Comparison of ENCODE assay signal across 8 cellular contexts in the genomic region with DNA sequence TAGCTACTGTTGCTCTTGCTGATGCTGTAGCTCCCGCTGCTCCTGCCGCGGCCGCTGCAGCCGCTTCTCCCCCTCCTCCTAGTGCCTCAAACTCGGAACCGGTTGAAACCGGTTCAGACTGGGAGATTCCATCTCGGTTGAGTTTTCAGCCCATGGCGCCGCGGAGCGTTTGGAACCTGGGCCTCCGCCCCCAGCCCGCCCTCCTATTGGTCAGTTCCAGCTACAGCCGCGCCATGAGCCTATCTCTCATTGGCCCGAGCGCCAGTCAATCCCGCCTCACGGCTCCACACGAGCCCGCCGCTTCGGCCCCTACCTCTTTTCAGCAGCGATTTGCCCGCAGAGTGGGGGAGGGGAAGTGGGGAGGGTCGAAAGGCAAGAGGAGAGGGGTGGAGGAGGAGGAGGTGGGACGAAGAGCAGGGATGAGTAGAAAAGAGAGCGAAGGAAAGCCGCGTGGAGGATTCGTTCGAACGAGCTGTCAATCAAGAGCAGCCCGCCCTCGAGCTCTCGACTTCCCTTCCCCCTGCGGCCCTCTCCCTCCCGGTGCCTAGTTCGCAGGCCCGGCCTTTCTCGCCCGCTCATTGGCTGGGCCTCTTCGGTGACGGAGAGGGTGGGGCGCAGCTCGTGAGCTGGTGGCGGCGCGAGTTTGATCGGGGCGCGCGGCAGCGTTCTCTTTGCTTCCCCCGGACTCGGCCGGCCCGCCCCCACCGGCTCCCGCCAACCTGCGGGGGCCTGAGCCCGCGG. TPM values are rescaled to one million over a fixed set of nuclear protein-coding genes. Genes with fewer than 3 reads are reported as not detected.
DNase-seq lines count a peak whose midpoint lies in the region; ATAC-seq, FAIRE-seq and TF ChIP-seq lines count a peak whose summit lies in the region.

A gene with protein sequence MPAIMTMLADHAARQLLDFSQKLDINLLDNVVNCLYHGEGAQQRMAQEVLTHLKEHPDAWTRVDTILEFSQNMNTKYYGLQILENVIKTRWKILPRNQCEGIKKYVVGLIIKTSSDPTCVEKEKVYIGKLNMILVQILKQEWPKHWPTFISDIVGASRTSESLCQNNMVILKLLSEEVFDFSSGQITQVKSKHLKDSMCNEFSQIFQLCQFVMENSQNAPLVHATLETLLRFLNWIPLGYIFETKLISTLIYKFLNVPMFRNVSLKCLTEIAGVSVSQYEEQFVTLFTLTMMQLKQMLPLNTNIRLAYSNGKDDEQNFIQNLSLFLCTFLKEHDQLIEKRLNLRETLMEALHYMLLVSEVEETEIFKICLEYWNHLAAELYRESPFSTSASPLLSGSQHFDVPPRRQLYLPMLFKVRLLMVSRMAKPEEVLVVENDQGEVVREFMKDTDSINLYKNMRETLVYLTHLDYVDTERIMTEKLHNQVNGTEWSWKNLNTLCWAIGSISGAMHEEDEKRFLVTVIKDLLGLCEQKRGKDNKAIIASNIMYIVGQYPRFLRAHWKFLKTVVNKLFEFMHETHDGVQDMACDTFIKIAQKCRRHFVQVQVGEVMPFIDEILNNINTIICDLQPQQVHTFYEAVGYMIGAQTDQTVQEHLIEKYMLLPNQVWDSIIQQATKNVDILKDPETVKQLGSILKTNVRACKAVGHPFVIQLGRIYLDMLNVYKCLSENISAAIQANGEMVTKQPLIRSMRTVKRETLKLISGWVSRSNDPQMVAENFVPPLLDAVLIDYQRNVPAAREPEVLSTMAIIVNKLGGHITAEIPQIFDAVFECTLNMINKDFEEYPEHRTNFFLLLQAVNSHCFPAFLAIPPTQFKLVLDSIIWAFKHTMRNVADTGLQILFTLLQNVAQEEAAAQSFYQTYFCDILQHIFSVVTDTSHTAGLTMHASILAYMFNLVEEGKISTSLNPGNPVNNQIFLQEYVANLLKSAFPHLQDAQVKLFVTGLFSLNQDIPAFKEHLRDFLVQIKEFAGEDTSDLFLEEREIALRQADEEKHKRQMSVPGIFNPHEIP (N-terminal part only) (minus strand): TSS at position 178 of the 741 bp plus-strand sequence. CDS start 4,459 bp downstream, outside the sequence.

- DNase-seq in GM12864 (ENCODE audit: low read depth) (peak; percentile 96), NCI-H1417 (lab: John Stamatoyannopoulos, UW) (peak; percentile 100), SW 1271 (lab: John Stamatoyannopoulos, UW) (peak; percentile 99 to 100), Right ventricle myocardium inferior (ENCODE audit: missing footprints) (peak; percentile 100), pancreas (peak; percentile 98 to 100 (median 99)), tibial artery (peak; percentile 99 to 100)
- DNase-seq in activated naive CD8-positive, alpha-beta T cell treated with anti-CD3 and anti-CD28 coated beads, Interleukin-2, amount 50 U/mL, for 16 hours (ENCODE audit: low read depth, low spot score) = peak; percentile 99

- FAIRE-seq in pancreas (lab: Jason Lieb, UNC) = peak; percentile 51

- no peaks in the 10 kb centered on the region for H3K9me3 ChIP-seq in pancreas
- no peaks in the 10 kb centered on the region for H3K9me3 ChIP-seq in tibial artery

- intact Hi-C loops in Right ventricle myocardium inferior (cut with DNase I) = loop anchor here (1.0 to 10.0 kb wide), 7 partner anchors 67 to 314 kb away; a partner anchor contains a TSS
- intact Hi-C loops in pancreas (cut with DNase I) = loop anchor here in 1 of 3 donors (10.0 kb wide), 1 partner anchor 64 kb away; a partner anchor contains a TSS
- intact Hi-C loops in tibial artery (cut with DNase I; ENCODE audit: low total_unique reads) = loop anchor here (1.0 to 10.0 kb wide), 5 partner anchors 67 to 362 kb away; a partner anchor contains a TSS

- peaks cover 10 to 28% (median 13%) of the 10 kb centered on the region in 3 donors for H3K4me1 ChIP-seq in pancreas
- peaks cover 6 to 29% (median 20%) of the 10 kb centered on the region in 4 donors for H3K4me1 ChIP-seq in tibial artery

- peak within 1 kb of the TSS; percentile 79 for H3K4me3 ChIP-seq in GM12864 (ENCODE audit: low read depth, low read length)
- peak within 1 kb of the TSS; percentile 36 to 65 (median 49) for H3K4me3 ChIP-seq in pancreas
- H3K4me3 ChIP-seq in tibial artery = peak within 1 kb of the TSS; percentile 79 to 97

- H3K27ac ChIP-seq in pancreas (peak within 1 kb of the TSS; percentile 94 to 97 (median 96)), tibial artery (peak within 1 kb of the TSS; percentile 98 to 99)

- WGBS in pancreas, 2 donors = 0% methylated on average over 55 to 65 of the region's 65 CpGs

- peak; percentile 84 for ATAC-seq in HG02759 (IDR thresholded peaks at IDR 0.05; ENCODE audit: unreplicated experiment)
- ATAC-seq in Right ventricle myocardium inferior = peak; percentile 96
- ATAC-seq in pancreas = peak; percentile 86 to 94 (median 90)

- no peaks in the 10 kb centered on the region for H3K27me3 ChIP-seq in pancreas
- H3K27me3 ChIP-seq in tibial artery = no peaks in the 10 kb centered on the region

- H3K36me3 ChIP-seq in pancreas = no peaks in the 10 kb centered on the region
- H3K36me3 ChIP-seq in tibial artery = no peaks in the 10 kb centered on the region

- TF ChIP-seq CTCF in GM12864 (IDR thresholded peaks at IDR 0.05; ENCODE audit: low read depth, low read length, missing control alignments) (no peak), pancreas (IDR thresholded peaks at IDR 0.05) (no peak), tibial artery (IDR thresholded peaks at IDR 0.05) (peak in 1 of 2 experiments; percentile 10)

RNA-seq across cellular contexts. Expression of the gene that starts here (rescaled TPM):
- total RNA-seq in Right ventricle myocardium inferior (66.4 TPM), pancreas (10 to 100 TPM; 22.7 to 71.3 (median 38.0) TPM)
- 10 to 100 TPM; 39.4 to 55.1 TPM for polyA plus RNA-seq in pancreas

Comparison
In these comparisons a context has a peak if more than half of its experiments do, and no peak if none do; other contexts are left out.
1. Peak in every context shown above with its lines: DNase-seq, ATAC-seq, H3K4me3 ChIP-seq and H3K27ac ChIP-seq.